ENCODE assay signal across 8 cellular contexts in genomic region chr16:71846443-71846842, GRCh38. TPM values are rescaled to one million over a fixed set of nuclear protein-coding genes. Genes with fewer than 3 reads are reported as not detected.
DNase-seq lines count a peak whose midpoint lies in the region; ATAC-seq and TF ChIP-seq lines count a peak whose summit lies in the region.

No MANE protein-coding gene starts in this region.

- peak overlapping the region; percentile 76 for H3K27ac Mint-ChIP-seq in HFFc6

- TF ChIP-seq POLR2A in gastroesophageal sphincter (IDR thresholded peaks at IDR 0.05), result no peak

- H3K9me3 ChIP-seq in gastroesophageal sphincter, result no peaks in the 10 kb centered on the region
- H3K9me3 ChIP-seq in psoas muscle, result no peaks in the 10 kb centered on the region

- peaks cover 14% of the 10 kb centered on the region for H3K36me3 Mint-ChIP-seq in HFFc6 (ENCODE audit: low read depth)

- no peaks in the 10 kb centered on the region for H3K9me3 Mint-ChIP-seq in HFFc6

- 0 to 2% methylated on average over 3 to 13 of the region's 19 CpGs for WGBS in gastroesophageal sphincter (ENCODE audit: low coverage in 1 of 2), 2 donors
- 0 to 1% (median 0%) methylated on average over 19 of the region's 19 CpGs for WGBS in psoas muscle, 3 donors

- H3K4me3 ChIP-seq in gastroesophageal sphincter (peak overlapping the region; percentile 80 to 87), psoas muscle (peak overlapping the region; percentile 100)

- intact Hi-C loops in psoas muscle (cut with DNase I), result loop anchor here (5.0 kb wide), 3 partner anchors 36 to 51 kb away; partner anchors contain the start of genes AP1G1 (in 2 of the 2), IST1 (in 1 of the 2) and ZNF821 (in 1 of the 2)

- H3K27me3 ChIP-seq in gastroesophageal sphincter (no peaks in the 10 kb centered on the region), psoas muscle (ENCODE audit: insufficient read depth in 3 of 3, low read length in 2 of 3) (no peaks in the 10 kb centered on the region)

- TF ChIP-seq EP300 in gastroesophageal sphincter (IDR thresholded peaks at IDR 0.05), result no peak

- peak overlapping the region; percentile 95 for H3K4me3 Mint-ChIP-seq in HFFc6

- no peaks in the 10 kb centered on the region for H3K27me3 Mint-ChIP-seq in HFFc6 (ENCODE audit: insufficient read depth)

- ATAC-seq in gastroesophageal sphincter (no peak), psoas muscle (peak in 2 of 4 donors; percentile 18 to 28), HG02610 (IDR thresholded peaks at IDR 0.05; ENCODE audit: unreplicated experiment) (no peak)

- H3K27ac ChIP-seq in gastroesophageal sphincter (peak overlapping the region; percentile 64 to 93 (median 92)), psoas muscle (peak overlapping the region; percentile 96)

- peaks cover 0 to 37% of the 10 kb centered on the region in 2 donors for H3K36me3 ChIP-seq in gastroesophageal sphincter
- peaks cover 3 to 35% of the 10 kb centered on the region in 2 donors for H3K36me3 ChIP-seq in psoas muscle (ENCODE audit: insufficient read depth in 1 of 2, low read depth in 1 of 2)

- DNase-seq in Ammon's horn (ENCODE audit: low spot score) (peak; percentile 11), HFFc6 (no peak), psoas muscle (no peak), NCI-H2081 treated with DMSO at 0.1 percent for 48 hours (lab: John Stamatoyannopoulos, UW) (no peak), NCI-H187 (lab: John Stamatoyannopoulos, UW) (no peak)
- DNase-seq in activated CD8-positive, alpha-beta memory T cell treated with anti-CD3 and anti-CD28 coated beads, Interleukin-2, amount 50 U/mL, for 48 hours, result peak; percentile 60

- no peak for TF ChIP-seq CTCF in HFFc6 (IDR thresholded peaks at IDR 0.05)
- no peak for TF ChIP-seq CTCF in gastroesophageal sphincter (IDR thresholded peaks at IDR 0.05)
- no peak for TF ChIP-seq CTCF in psoas muscle (IDR thresholded peaks at IDR 0.05)

- peaks cover 33% of the 10 kb centered on the region for H3K4me1 Mint-ChIP-seq in HFFc6 (ENCODE audit: low read depth)

- H3K4me1 ChIP-seq in gastroesophageal sphincter, result peaks cover 0 to 30% (median 8%) of the 10 kb centered on the region in 3 donors
- H3K4me1 ChIP-seq in psoas muscle, result peaks cover 26% of the 10 kb centered on the region

RNA-seq across cellular contexts. Expression of gene ATXN1L, which starts 0.7 kb away (rescaled TPM):
- total RNA-seq in HFFc6 (2021; fragmentation: NEBNext Ultra II Directional; extraction: Animal tissue kit (Norgen Biotek cat#: 25700)), result 10 to 100 TPM; 14.9 to 19.0 (median 17.2) TPM
- total RNA-seq in gastroesophageal sphincter (10 to 100 TPM; 30.4 to 56.5 (median 40.9) TPM), psoas muscle (10 to 100 TPM; 18.1 to 28.0 (median 22.4) TPM)
- polyA plus RNA-seq in psoas muscle, result 10 to 100 TPM in 1 of 3 donors, 1 to 10 TPM in 2; 5.9 to 20.1 (median 5.9) TPM

RNA-seq across cellular contexts. Expression of gene ZNF821, which starts 37.5 kb away (rescaled TPM):
- 1 to 10 TPM; 4.1 to 6.2 (median 4.7) TPM for total RNA-seq in HFFc6 (2021; fragmentation: NEBNext Ultra II Directional; extraction: Animal tissue kit (Norgen Biotek cat#: 25700))
- 1 to 10 TPM; 2.8 to 10.0 (median 7.3) TPM for total RNA-seq in gastroesophageal sphincter
- total RNA-seq in psoas muscle, result 1 to 10 TPM; 3.1 to 6.1 (median 4.3) TPM
- polyA plus RNA-seq in psoas muscle, result 1 to 10 TPM in 2 of 3 donors, under 1 TPM in 1; 0.87 to 4.7 (median 3.0) TPM

RNA-seq across cellular contexts. Expression of gene AP1G1, which starts 37.8 kb away (rescaled TPM):
- 100 to 1,000 TPM in 5 of 6 experiments, 10 to 100 TPM in 1; 87.5 to 115 (median 106) TPM for total RNA-seq in HFFc6 (2021; fragmentation: NEBNext Ultra II Directional; extraction: Animal tissue kit (Norgen Biotek cat#: 25700))
- total RNA-seq in gastroesophageal sphincter, result 10 to 100 TPM; 43.7 to 66.2 (median 57.1) TPM
- total RNA-seq in psoas muscle, result 10 to 100 TPM; 54.1 to 69.8 (median 62.8) TPM
- polyA plus RNA-seq in psoas muscle, result 10 to 100 TPM; 19.7 to 67.3 (median 25.6) TPM

RNA-seq across cellular contexts. Expression of gene IST1, which starts 48.9 kb away (rescaled TPM):
- 100 to 1,000 TPM; 113 to 136 (median 125) TPM for total RNA-seq in HFFc6 (2021; fragmentation: NEBNext Ultra II Directional; extraction: Animal tissue kit (Norgen Biotek cat#: 25700))
- 100 to 1,000 TPM; 156 to 202 (median 189) TPM for total RNA-seq in gastroesophageal sphincter
- 100 to 1,000 TPM in 1 of 4 donors, 10 to 100 TPM in 3; 69.2 to 111 (median 81.6) TPM for total RNA-seq in psoas muscle
- polyA plus RNA-seq in psoas muscle, result 100 to 1,000 TPM in 1 of 3 donors, 10 to 100 TPM in 2; 72.5 to 115 (median 85.4) TPM

Comparison
In these comparisons a context has a peak if more than half of its experiments do, and no peak if none do; other contexts are left out.
1. DNase-seq: peak in Ammon's horn (single experiment) and activated CD8-positive, alpha-beta memory T cell treated with anti-CD3 and anti-CD28 coated beads, Interleukin-2, amount 50 U/mL, for 48 hours (single experiment); none in HFFc6 (single experiment), psoas muscle (0 of 2), NCI-H2081 treated with DMSO at 0.1 percent for 48 hours (single experiment) and NCI-H187 (0 of 2).